Comparison of ENCODE assay signal across 24 cellular contexts in genomic region chr16:66576306-66576705, GRCh38. TPM values are rescaled to one million over a fixed set of nuclear protein-coding genes. Genes with fewer than 3 reads are reported as not detected.
A peak's percentile ranks its signal among the peaks of the same experiment; 100 is the strongest.
DNase-seq lines count a peak whose midpoint lies in the region; ATAC-seq, FAIRE-seq and TF ChIP-seq lines count a peak whose summit lies in the region.
"Had no signal": no experiment of that assay in that cellular context is flagged by ENCODE, and none has a peak within 500 bp of the region (broad histone marks: within the 10 kb centered on the region; RNA-seq: fewer than 3 reads in every experiment).

No MANE protein-coding gene starts in this region.

- peaks cover 13% of the 10 kb centered on the region for H3K4me1 Mint-ChIP-seq in activated naive CD4-positive, alpha-beta T cell treated with anti-CD3 and anti-CD28 coated beads, Interleukin-2, amount 10 ng/mL, durations not matched to agents 7 days and 5 days

- peak overlapping the region in 9 of 11 experiments; percentile 2 to 97 (median 90); a peak in 11 of 22 replicates for H3K4me2 ChIP-seq in BLaER1 treated with 17β-estradiol and CSF1 and Interleukin-3, amounts not matched to agents 10 nM and 100 nM

- WGBS in right cardiac atrium, result 69% methylated on average over 5 of the region's 5 CpGs

- H3K9me3 Mint-ChIP-seq in activated naive CD4-positive, alpha-beta T cell treated with anti-CD3 and anti-CD28 coated beads, Interleukin-2, amount 10 ng/mL, durations not matched to agents 7 days and 5 days, result no peaks in the 10 kb centered on the region
- H3K9me3 Mint-ChIP-seq: CD4-positive, CD25-positive, alpha-beta regulatory T cell; CD8-positive, alpha-beta memory T cell; H9; IgD-negative memory B cell had no signal

- no peak overlapping the region for H3K4me3 Mint-ChIP-seq in activated naive CD4-positive, alpha-beta T cell treated with anti-CD3 and anti-CD28 coated beads, Interleukin-2, amount 10 ng/mL, durations not matched to agents 7 days and 5 days
- H3K4me3 Mint-ChIP-seq: CD4-positive, CD25-positive, alpha-beta regulatory T cell; CD8-positive, alpha-beta memory T cell; H9 had no signal

- H3K27me3 ChIP-seq in right cardiac atrium (ENCODE audit: control insufficient read depth, insufficient read depth), result no peaks in the 10 kb centered on the region
- H3K27me3 ChIP-seq in left ventricle myocardium inferior (ENCODE audit: low read depth), result peaks cover 29% of the 10 kb centered on the region
- H3K27me3 ChIP-seq in BLaER1 treated with 17β-estradiol and CSF1 and Interleukin-3, amounts not matched to agents 10 nM and 100 nM, result peaks cover 0 to 25% (median 0%) of the 10 kb centered on the region in 11 experiments; a peak in 8 of 22 replicates

- H3K9ac ChIP-seq in BLaER1 treated with 17β-estradiol and CSF1 and Interleukin-3, amounts not matched to agents 10 nM and 100 nM, result no peak overlapping the region

- H3K27ac ChIP-seq in right cardiac atrium (ENCODE audit: low read length) (no peak overlapping the region), left ventricle myocardium inferior (replicated peaks) (no peak overlapping the region)
- H3K27ac ChIP-seq in BLaER1 treated with 17β-estradiol and CSF1 and Interleukin-3, amounts not matched to agents 10 nM and 100 nM, result no peak overlapping the region

- H3K4me3 ChIP-seq in right cardiac atrium (ENCODE audit: low read length) (no peak overlapping the region), left ventricle myocardium inferior (no peak overlapping the region), fibroblast of the aortic adventitia (ENCODE audit: low read depth, low read length) (no peak overlapping the region)
- no peak overlapping the region for H3K4me3 ChIP-seq in BLaER1 treated with 17β-estradiol and CSF1 and Interleukin-3, amounts not matched to agents 10 nM and 100 nM

- peaks cover 46% of the 10 kb centered on the region for H3K27me3 Mint-ChIP-seq in activated naive CD4-positive, alpha-beta T cell treated with anti-CD3 and anti-CD28 coated beads, Interleukin-2, amount 10 ng/mL, durations not matched to agents 7 days and 5 days

- ATAC-seq in right cardiac atrium, result peak; percentile 29 to 56
- ATAC-seq: HepG2 had no signal

- H3K9me3 ChIP-seq in right cardiac atrium (ENCODE audit: control insufficient read depth, low read length) (no peaks in the 10 kb centered on the region), left ventricle myocardium inferior (replicated peaks) (no peaks in the 10 kb centered on the region)
- H3K9me3 ChIP-seq in BLaER1 treated with 17β-estradiol and CSF1 and Interleukin-3, amounts not matched to agents 10 nM and 100 nM (replicated peaks in 1 of 11), result no peaks in the 10 kb centered on the region

- CTCF ChIA-PET in activated naive CD4-positive, alpha-beta T cell treated with anti-CD3 and anti-CD28 coated beads, Interleukin-2, amount 10 ng/mL, durations not matched to agents 7 days and 5 days (lab: Charles Lee), result interaction anchor here (2.3 kb wide), 1 partner anchor 13 kb away, joined by 14 read pairs; no protein-coding TSS in a partner anchor

- no peaks in the 10 kb centered on the region for H3K4me1 ChIP-seq in right cardiac atrium (ENCODE audit: control insufficient read depth, insufficient read depth, low read length)
- H3K4me1 ChIP-seq in left ventricle myocardium inferior, result peaks cover 26% of the 10 kb centered on the region
- peaks cover 67 to 90% (median 83%) of the 10 kb centered on the region in 10 experiments for H3K4me1 ChIP-seq in BLaER1 treated with 17β-estradiol and CSF1 and Interleukin-3, amounts not matched to agents 10 nM and 100 nM

- no peak overlapping the region for H3K27ac Mint-ChIP-seq in activated naive CD4-positive, alpha-beta T cell treated with anti-CD3 and anti-CD28 coated beads, Interleukin-2, amount 10 ng/mL, durations not matched to agents 7 days and 5 days
- H3K27ac Mint-ChIP-seq: CD4-positive, CD25-positive, alpha-beta regulatory T cell; CD8-positive, alpha-beta memory T cell; H9; IgD-negative memory B cell had no signal

- no peaks in the 10 kb centered on the region for H4K20me1 ChIP-seq in BLaER1 treated with 17β-estradiol and CSF1 and Interleukin-3, amounts not matched to agents 10 nM and 100 nM

- intact Hi-C loops in right cardiac atrium (cut with DNase I), result no loop called here
- intact Hi-C loops in left ventricle myocardium inferior (cut with micrococcal nuclease), result no loop called here

- no peak for FAIRE-seq in HTR-8/SVneo (lab: Jason Lieb, UNC)
- FAIRE-seq: A204.1, G401.6, GM12891, H1, HepG2 had no signal

- H3K36me3 Mint-ChIP-seq in activated naive CD4-positive, alpha-beta T cell treated with anti-CD3 and anti-CD28 coated beads, Interleukin-2, amount 10 ng/mL, durations not matched to agents 7 days and 5 days, result peaks cover 8% of the 10 kb centered on the region
- H3K36me3 Mint-ChIP-seq: CD4-positive, CD25-positive, alpha-beta regulatory T cell; CD8-positive, alpha-beta memory T cell; IgD-negative memory B cell had no signal

- no peaks in the 10 kb centered on the region for H3K36me3 ChIP-seq in left ventricle myocardium inferior
- H3K36me3 ChIP-seq in BLaER1 treated with 17β-estradiol and CSF1 and Interleukin-3, amounts not matched to agents 10 nM and 100 nM, result peaks cover 0 to 17% (median 4%) of the 10 kb centered on the region in 11 experiments; a peak in 9 of 22 replicates

- DNase-seq in right cardiac atrium (peak in 1 of 3 donors; percentile 40), left ventricle myocardium inferior (no peak), fibroblast of the aortic adventitia (ENCODE audit: low read depth) (peak; percentile 73), hypothalamus (lab: John Stamatoyannopoulos, UW) (no peak), HTR-8/SVneo (ENCODE audit: insufficient read length, low spot score) (no peak)
- no peak for DNase-seq in activated naive CD4-positive, alpha-beta T cell treated with anti-CD3 and anti-CD28 coated beads, Interleukin-2, amount 10 ng/mL, durations not matched to agents 7 days and 5 days
- DNase-seq: ACHN; C1 segment of cervical spinal cord; CD4-positive, CD25-positive, alpha-beta regulatory T cell; CD8-positive, alpha-beta memory T cell; COR-L47; DMS 273 treated with DMSO at 0.1 percent for 48 hours; DMS53; DND-41; EL; H9; KBM-7 had no signal

- no peak for TF ChIP-seq CTCF in left ventricle myocardium inferior (IDR thresholded peaks at IDR 0.05; ENCODE audit: borderline replicate concordance)
- no peak for TF ChIP-seq CTCF in fibroblast of the aortic adventitia (IDR thresholded peaks at IDR 0.05; ENCODE audit: insufficient read depth, low read length)

RNA-seq across cellular contexts. Expression of gene CMTM2, which starts 3.0 kb away (rescaled TPM):
- total RNA-seq in right cardiac atrium, result under 1 TPM in 1 of 4 donors, not detected in 3; 0.47 TPM
- polyA plus RNA-seq in right cardiac atrium, result not detected
- not detected for total RNA-seq in left ventricle myocardium inferior
- total RNA-seq in fibroblast of the aortic adventitia (ENCODE audit: low replicate concordance), result not detected in 2 replicates
- total RNA-seq: H1, H9, HepG2 had no signal
- polyA plus RNA-seq: CD4-positive, CD25-positive, alpha-beta regulatory T cell; CD8-positive, alpha-beta memory T cell; H1; HepG2; IgD-negative memory B cell had no signal

RNA-seq across cellular contexts. Expression of gene CMTM1, which starts 10.1 kb away (rescaled TPM):
- total RNA-seq in right cardiac atrium (1 to 10 TPM in 3 of 4 donors, under 1 TPM in 1; 0.82 to 2.6 (median 1.9) TPM), left ventricle myocardium inferior (1.0 TPM), fibroblast of the aortic adventitia (ENCODE audit: low replicate concordance) (3.2 TPM in 1 of 2 replicates, not detected in the other)
- 0.14 TPM for polyA plus RNA-seq in right cardiac atrium
- polyA plus RNA-seq: IgD-negative memory B cell had no signal

RNA-seq across cellular contexts. Expression of gene CKLF, which starts 23.9 kb away (rescaled TPM):
- total RNA-seq in right cardiac atrium (10 to 100 TPM in 3 of 4 donors, 1 to 10 TPM in 1; 8.9 to 19.0 (median 13.3) TPM), left ventricle myocardium inferior (7.8 TPM), fibroblast of the aortic adventitia (ENCODE audit: low replicate concordance) (17.3 and 73.4 TPM in 2 replicates)
- polyA plus RNA-seq in right cardiac atrium, result 17.7 TPM

RNA-seq across cellular contexts. Expression of gene TK2, which starts 26.4 kb away (rescaled TPM):
- 10 to 100 TPM; 23.6 to 25.6 (median 24.8) TPM for total RNA-seq in right cardiac atrium
- 18.2 TPM for polyA plus RNA-seq in right cardiac atrium
- 18.6 TPM for total RNA-seq in left ventricle myocardium inferior
- total RNA-seq in fibroblast of the aortic adventitia (ENCODE audit: low replicate concordance), result 58.8 and 101 TPM in 2 replicates

RNA-seq across cellular contexts. Expression of gene CMTM3, which starts 28.2 kb away (rescaled TPM):
- 10 to 100 TPM; 10.3 to 17.4 (median 14.8) TPM for total RNA-seq in right cardiac atrium
- 12.6 TPM for polyA plus RNA-seq in right cardiac atrium
- total RNA-seq in left ventricle myocardium inferior, result 8.3 TPM
- 7.4 and 17.8 TPM in 2 replicates for total RNA-seq in fibroblast of the aortic adventitia (ENCODE audit: low replicate concordance)
